ENCODE assay signal across 9 cellular contexts in the genomic region with DNA sequence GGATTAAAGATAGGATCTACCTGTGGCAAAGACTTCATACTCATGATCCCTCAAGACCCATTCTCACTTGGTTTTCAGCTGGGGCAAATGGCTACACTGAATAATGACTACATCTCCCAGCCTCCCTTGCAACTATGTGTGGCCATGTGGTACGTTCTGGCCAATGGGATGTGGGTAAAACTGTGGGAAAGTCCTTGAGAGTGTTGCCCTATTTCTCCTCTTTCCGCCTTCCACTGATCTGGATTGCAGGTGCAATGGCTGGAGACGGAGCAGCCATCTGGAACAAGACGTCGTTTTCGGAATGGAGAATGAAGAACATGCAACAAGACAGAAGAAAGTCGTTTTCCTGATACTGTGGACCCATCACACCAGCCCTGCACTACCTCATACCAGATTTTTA. TPM values are rescaled to one million over a fixed set of nuclear protein-coding genes. Genes with fewer than 3 reads are reported as not detected.
DNase-seq lines count a peak whose midpoint lies in the region; ATAC-seq and TF ChIP-seq lines count a peak whose summit lies in the region.
"Had no signal": no experiment of that assay in that cellular context is flagged by ENCODE, and none has a peak within 500 bp of the region (broad histone marks: within the 10 kb centered on the region; RNA-seq: fewer than 3 reads in every experiment).

No MANE protein-coding gene starts in this region.

- TF ChIP-seq CTCF in mammary epithelial cell (conservative IDR thresholded peaks at IDR 0.05 in 1 of 2, IDR thresholded peaks at IDR 0.05 in 1 of 2; ENCODE audit: extremely low read depth in 1 of 2, insufficient read depth in 1 of 2, low read depth in 1 of 2, low read length in 2 of 2), result no peak

- CTCF ChIA-PET in mammary epithelial cell (lab: Charles Lee; ENCODE audit: low non-redundant PET), result no interaction called here
- CTCF ChIA-PET in activated CD4-positive, alpha-beta memory T cell treated with anti-CD3 and anti-CD28 coated beads for 36 hours (lab: Charles Lee), result interaction anchor here (0.9 to 2.1 kb wide), 4 partner anchors 107 to 1037 kb away, joined by 3 to 12 read pairs (median 3); no protein-coding TSS in a partner anchor

- H3K79me2 ChIP-seq in mammary epithelial cell (ENCODE audit: insufficient read depth, low read length), result no peaks in the 10 kb centered on the region

- H3K4me2 ChIP-seq in mammary epithelial cell (ENCODE audit: insufficient read depth, low read depth, low read length), result no peak overlapping the region

- H4K20me1 ChIP-seq in mammary epithelial cell (ENCODE audit: insufficient read depth, low read length), result no peaks in the 10 kb centered on the region

- no peak for TF ChIP-seq RAD21 in Ishikawa (IDR thresholded peaks at IDR 0.05; ENCODE audit: low read depth)

- ATAC-seq in GM18519 (IDR thresholded peaks at IDR 0.05; ENCODE audit: low FRiP score, unreplicated experiment), result peak; percentile 76
- peak; percentile 49 to 55 for ATAC-seq in stimulated activated naive B cell treated with anti-CD40 and anti-IgM and Interleukin-4, amounts not matched to agents 10 μg/mL and 1 μg/mL and 100 μg/mL, for 72 hours (replicated peaks)
- ATAC-seq in HG02759 (IDR thresholded peaks at IDR 0.05; ENCODE audit: unreplicated experiment), result no peak
- ATAC-seq in HG03469 (IDR thresholded peaks at IDR 0.05; ENCODE audit: unreplicated experiment), result no peak

- no peak overlapping the region for H3K9ac ChIP-seq in mammary epithelial cell (ENCODE audit: insufficient read depth, low read length)

- no peak overlapping the region for H3K27ac Mint-ChIP-seq in stimulated activated naive B cell treated with anti-CD40 and anti-IgM and Interleukin-4, amounts not matched to agents 10 μg/mL and 1 μg/mL and 100 μg/mL, for 72 hours
- no peak overlapping the region for H3K27ac Mint-ChIP-seq in activated CD4-positive, alpha-beta memory T cell treated with anti-CD3 and anti-CD28 coated beads for 36 hours

- peaks cover 13 to 25% of the 10 kb centered on the region in 2 donors for H3K36me3 Mint-ChIP-seq in stimulated activated naive B cell treated with anti-CD40 and anti-IgM and Interleukin-4, amounts not matched to agents 10 μg/mL and 1 μg/mL and 100 μg/mL, for 72 hours
- H3K36me3 Mint-ChIP-seq in activated CD4-positive, alpha-beta memory T cell treated with anti-CD3 and anti-CD28 coated beads for 36 hours, result peaks cover 2% of the 10 kb centered on the region

- dilution Hi-C loops in mammary epithelial cell (cut with HindIII; ENCODE audit: low sequenced_read_pairs), result no loop called here

- H3K4me3 Mint-ChIP-seq in stimulated activated naive B cell treated with anti-CD40 and anti-IgM and Interleukin-4, amounts not matched to agents 10 μg/mL and 1 μg/mL and 100 μg/mL, for 72 hours, result peak overlapping the region in 1 of 2 donors; percentile 46
- no peak overlapping the region for H3K4me3 Mint-ChIP-seq in activated CD4-positive, alpha-beta memory T cell treated with anti-CD3 and anti-CD28 coated beads for 36 hours

- BruUV-seq in mammary epithelial cell (replicated peaks; lab: Mats Ljungman, UMichigan), result no TSS peak

- in situ Hi-C loops in mammary epithelial cell (cut with MboI; ENCODE audit: low sequenced_read_pairs in 2 of 2), result no loop called here

- no peak overlapping the region for H3K4me3 ChIP-seq in mammary epithelial cell (replicated peaks in 1 of 3; ENCODE audit: insufficient read depth in 1 of 3, low read depth in 2 of 3, low read length in 3 of 3)
- H3K4me3 ChIP-seq: upper lobe of left lung had no signal

- H3K4me1 ChIP-seq in mammary epithelial cell (ENCODE audit: insufficient read depth, low read length), result peaks cover 3% of the 10 kb centered on the region

- WGBS in mammary epithelial cell (ENCODE audit: low coverage, missing lambda C conversion rate), result 82% methylated on average over 7 of the region's 7 CpGs

- no peak overlapping the region for H3K27ac ChIP-seq in mammary epithelial cell (ENCODE audit: insufficient read depth, low read depth, low read length)
- H3K27ac ChIP-seq: upper lobe of left lung had no signal

- no peak overlapping the region for H2AFZ ChIP-seq in mammary epithelial cell (ENCODE audit: low read depth, low read length)

- intact Hi-C loops in mammary epithelial cell (cut with micrococcal nuclease), result loop anchor here (10.0 kb wide), 5 partner anchors 205 to 1365 kb away; a partner anchor contains a TSS
- intact Hi-C loops in activated CD4-positive, alpha-beta memory T cell treated with anti-CD3 and anti-CD28 coated beads for 36 hours (cut with micrococcal nuclease), result loop anchor here (2.0 to 5.0 kb wide), 2 partner anchors 483 to 1041 kb away; no protein-coding TSS in a partner anchor

- DNase-seq in AG08395 (ENCODE audit: low spot score) (peak; percentile 34), mammary epithelial cell (peak; percentile 30)
- DNase-seq in stimulated activated naive B cell treated with anti-CD40 and anti-IgM and Interleukin-4, amounts not matched to agents 10 μg/mL and 1 μg/mL and 100 μg/mL, for 72 hours, result no peak
- DNase-seq in activated CD4-positive, alpha-beta memory T cell treated with anti-CD3 and anti-CD28 coated beads for 36 hours, result no peak

- no peak for TF ChIP-seq EP300 in Ishikawa (IDR thresholded peaks at IDR 0.05; ENCODE audit: borderline replicate concordance)

- no peaks in the 10 kb centered on the region for H3K36me3 ChIP-seq in mammary epithelial cell (ENCODE audit: insufficient read depth, low read length)
- H3K36me3 ChIP-seq: upper lobe of left lung had no signal

- H3K4me1 Mint-ChIP-seq in stimulated activated naive B cell treated with anti-CD40 and anti-IgM and Interleukin-4, amounts not matched to agents 10 μg/mL and 1 μg/mL and 100 μg/mL, for 72 hours, result peaks cover 18 to 30% of the 10 kb centered on the region in 2 donors
- peaks cover 14% of the 10 kb centered on the region for H3K4me1 Mint-ChIP-seq in activated CD4-positive, alpha-beta memory T cell treated with anti-CD3 and anti-CD28 coated beads for 36 hours (ENCODE audit: low read depth)

- H3K27me3 Mint-ChIP-seq in stimulated activated naive B cell treated with anti-CD40 and anti-IgM and Interleukin-4, amounts not matched to agents 10 μg/mL and 1 μg/mL and 100 μg/mL, for 72 hours, result peaks cover 0 to 8% of the 10 kb centered on the region in 2 donors
- H3K27me3 Mint-ChIP-seq in activated CD4-positive, alpha-beta memory T cell treated with anti-CD3 and anti-CD28 coated beads for 36 hours, result peaks cover 12% of the 10 kb centered on the region

- no peaks in the 10 kb centered on the region for H3K27me3 ChIP-seq in mammary epithelial cell (ENCODE audit: insufficient read depth, low read length)
- H3K27me3 ChIP-seq: upper lobe of left lung had no signal

- peaks cover 2 to 3% of the 10 kb centered on the region in 2 donors for H3K9me3 Mint-ChIP-seq in stimulated activated naive B cell treated with anti-CD40 and anti-IgM and Interleukin-4, amounts not matched to agents 10 μg/mL and 1 μg/mL and 100 μg/mL, for 72 hours
- H3K9me3 Mint-ChIP-seq in activated CD4-positive, alpha-beta memory T cell treated with anti-CD3 and anti-CD28 coated beads for 36 hours, result no peaks in the 10 kb centered on the region

- POLR2A ChIA-PET in activated CD4-positive, alpha-beta memory T cell treated with anti-CD3 and anti-CD28 coated beads for 36 hours (lab: Charles Lee), result no interaction called here

- H3K9me3 ChIP-seq in mammary epithelial cell (replicated peaks; ENCODE audit: insufficient read depth, low read length), result no peaks in the 10 kb centered on the region
- H3K9me3 ChIP-seq: upper lobe of left lung had no signal

TF ChIP-seq in Ishikawa, 13 proteins besides CTCF, POLR2A, EP300 and RAD21 (continues in another document):
- TF ChIP-seq, protein P1, sequence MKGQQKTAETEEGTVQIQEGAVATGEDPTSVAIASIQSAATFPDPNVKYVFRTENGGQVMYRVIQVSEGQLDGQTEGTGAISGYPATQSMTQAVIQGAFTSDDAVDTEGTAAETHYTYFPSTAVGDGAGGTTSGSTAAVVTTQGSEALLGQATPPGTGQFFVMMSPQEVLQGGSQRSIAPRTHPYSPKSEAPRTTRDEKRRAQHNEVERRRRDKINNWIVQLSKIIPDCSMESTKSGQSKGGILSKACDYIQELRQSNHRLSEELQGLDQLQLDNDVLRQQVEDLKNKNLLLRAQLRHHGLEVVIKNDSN (IDR thresholded peaks at IDR 0.05), result peak; percentile 97
- TF ChIP-seq TAF1 (IDR thresholded peaks at IDR 0.05; ENCODE audit: low read depth), result no peak
- TF ChIP-seq, protein P2, sequence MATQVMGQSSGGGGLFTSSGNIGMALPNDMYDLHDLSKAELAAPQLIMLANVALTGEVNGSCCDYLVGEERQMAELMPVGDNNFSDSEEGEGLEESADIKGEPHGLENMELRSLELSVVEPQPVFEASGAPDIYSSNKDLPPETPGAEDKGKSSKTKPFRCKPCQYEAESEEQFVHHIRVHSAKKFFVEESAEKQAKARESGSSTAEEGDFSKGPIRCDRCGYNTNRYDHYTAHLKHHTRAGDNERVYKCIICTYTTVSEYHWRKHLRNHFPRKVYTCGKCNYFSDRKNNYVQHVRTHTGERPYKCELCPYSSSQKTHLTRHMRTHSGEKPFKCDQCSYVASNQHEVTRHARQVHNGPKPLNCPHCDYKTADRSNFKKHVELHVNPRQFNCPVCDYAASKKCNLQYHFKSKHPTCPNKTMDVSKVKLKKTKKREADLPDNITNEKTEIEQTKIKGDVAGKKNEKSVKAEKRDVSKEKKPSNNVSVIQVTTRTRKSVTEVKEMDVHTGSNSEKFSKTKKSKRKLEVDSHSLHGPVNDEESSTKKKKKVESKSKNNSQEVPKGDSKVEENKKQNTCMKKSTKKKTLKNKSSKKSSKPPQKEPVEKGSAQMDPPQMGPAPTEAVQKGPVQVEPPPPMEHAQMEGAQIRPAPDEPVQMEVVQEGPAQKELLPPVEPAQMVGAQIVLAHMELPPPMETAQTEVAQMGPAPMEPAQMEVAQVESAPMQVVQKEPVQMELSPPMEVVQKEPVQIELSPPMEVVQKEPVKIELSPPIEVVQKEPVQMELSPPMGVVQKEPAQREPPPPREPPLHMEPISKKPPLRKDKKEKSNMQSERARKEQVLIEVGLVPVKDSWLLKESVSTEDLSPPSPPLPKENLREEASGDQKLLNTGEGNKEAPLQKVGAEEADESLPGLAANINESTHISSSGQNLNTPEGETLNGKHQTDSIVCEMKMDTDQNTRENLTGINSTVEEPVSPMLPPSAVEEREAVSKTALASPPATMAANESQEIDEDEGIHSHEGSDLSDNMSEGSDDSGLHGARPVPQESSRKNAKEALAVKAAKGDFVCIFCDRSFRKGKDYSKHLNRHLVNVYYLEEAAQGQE (IDR thresholded peaks at IDR 0.05; ENCODE audit: low read depth), result no peak
- 0 out of 2 replicates have a peak, but pooled peaks have one; percentile 13 for TF ChIP-seq TEAD4 (IDR thresholded peaks at IDR 0.05)
- TF ChIP-seq FOXM1 (IDR thresholded peaks at IDR 0.05; ENCODE audit: borderline replicate concordance, low read depth), result no peak
- TF ChIP-seq CREB1 (IDR thresholded peaks at IDR 0.05; ENCODE audit: low read depth), result no peak
- peak; percentile 87 for TF ChIP-seq YY1 (IDR thresholded peaks at IDR 0.05; ENCODE audit: low read depth)

RNA-seq across cellular contexts. Expression of a gene that starts 48.5 kb away (rescaled TPM):
- total RNA-seq in mammary epithelial cell, result 100 to 1,000 TPM in 1 of 2 donors, 10 to 100 TPM in 1; 92.6 to 124 TPM
- polyA plus RNA-seq in mammary epithelial cell, result 21.6 TPM
- 84.4 TPM for polyA minus RNA-seq in mammary epithelial cell
- total RNA-seq in activated CD4-positive, alpha-beta memory T cell treated with anti-CD3 and anti-CD28 coated beads for 36 hours, result 10 to 100 TPM; 47.1 to 49.1 TPM

Comparison
In these comparisons a context has a peak if more than half of its experiments do, and no peak if none do; other contexts are left out.
1. DNase-seq: peak in AG08395 (single experiment) and mammary epithelial cell (single experiment); none in stimulated activated naive B cell treated with anti-CD40 and anti-IgM and Interleukin-4, amounts not matched to agents 10 μg/mL and 1 μg/mL and 100 μg/mL, for 72 hours (single experiment) and activated CD4-positive, alpha-beta memory T cell treated with anti-CD3 and anti-CD28 coated beads for 36 hours (single experiment).
2. ATAC-seq: peak in GM18519 (single experiment) and stimulated activated naive B cell treated with anti-CD40 and anti-IgM and Interleukin-4, amounts not matched to agents 10 μg/mL and 1 μg/mL and 100 μg/mL, for 72 hours (2 of 2); none in HG02759 (single experiment) and HG03469 (single experiment).